Comparison of ENCODE assay signal across 7 cellular contexts in genomic region chr1:30888391-30888790, GRCh38. TPM values are rescaled to one million over a fixed set of nuclear protein-coding genes. Genes with fewer than 3 reads are reported as not detected.
DNase-seq lines count a peak whose midpoint lies in the region; ATAC-seq and TF ChIP-seq lines count a peak whose summit lies in the region.

No MANE protein-coding gene starts in this region.

- TF ChIP-seq CTCF in colonic mucosa (IDR thresholded peaks at IDR 0.05) (no peak), upper lobe of left lung (IDR thresholded peaks at IDR 0.05) (no peak)

- ATAC-seq in upper lobe of left lung (ENCODE audit: low FRiP score in 2 of 2) (peak; percentile 42 to 70), GM18520 (IDR thresholded peaks at IDR 0.05; ENCODE audit: unreplicated experiment) (no peak)

- intact Hi-C loops in colonic mucosa (cut with DNase I) = no loop called here

- DNase-seq in NCI-H2227 treated with DMSO at 0.1 percent for 48 hours (lab: John Stamatoyannopoulos, UW) = peak; percentile 59
- DNase-seq in colonic mucosa = no peak
- no peak for DNase-seq in upper lobe of left lung
- DNase-seq in COLO829 (ENCODE audit: low spot score) = no peak
- no peak for DNase-seq in activated CD8-positive, alpha-beta memory T cell treated with anti-CD3 and anti-CD28 coated beads for 24 hours

- H3K4me3 ChIP-seq in colonic mucosa (no peak overlapping the region), mesodermal cell (ENCODE audit: extremely low read depth, insufficient read depth, low read length, poor library complexity, severe bottlenecking) (no peak overlapping the region), upper lobe of left lung (no peak overlapping the region)

- peak overlapping the region in 1 of 2 donors; percentile 27 for H3K9ac ChIP-seq in colonic mucosa (ENCODE audit: low read depth in 2 of 2, low read length in 2 of 2)

- H3K36me3 ChIP-seq in colonic mucosa (no peaks in the 10 kb centered on the region), mesodermal cell (ENCODE audit: control insufficient read depth, insufficient read depth, low read length) (no peaks in the 10 kb centered on the region), upper lobe of left lung (no peaks in the 10 kb centered on the region)

- no peak for TF ChIP-seq POLR2A in upper lobe of left lung (IDR thresholded peaks at IDR 0.05)

- H3K27ac ChIP-seq in colonic mucosa (peak overlapping the region; percentile 53), mesodermal cell (ENCODE audit: low read depth, low read length, severe bottlenecking) (peak overlapping the region; percentile 92), upper lobe of left lung (peak overlapping the region; percentile 28 to 82 (median 68))

- 67 to 78% methylated on average over 3 to 4 of the region's 8 CpGs for WGBS in mesodermal cell (ENCODE audit: insufficient coverage in 2 of 2), 2 experiments
- 56 to 80% methylated on average over 1 to 5 of the region's 8 CpGs for WGBS in upper lobe of left lung, 2 donors

- H3K27me3 ChIP-seq in colonic mucosa (no peaks in the 10 kb centered on the region), upper lobe of left lung (no peaks in the 10 kb centered on the region)

- no peak for TF ChIP-seq EP300 in upper lobe of left lung (IDR thresholded peaks at IDR 0.05)

- H3K9me3 ChIP-seq in colonic mucosa = no peaks in the 10 kb centered on the region
- H3K9me3 ChIP-seq in mesodermal cell (ENCODE audit: control insufficient read depth, low read length) = no peaks in the 10 kb centered on the region
- H3K9me3 ChIP-seq in upper lobe of left lung = no peaks in the 10 kb centered on the region

- H3K4me1 ChIP-seq in colonic mucosa = no peaks in the 10 kb centered on the region
- peaks cover 32% of the 10 kb centered on the region for H3K4me1 ChIP-seq in mesodermal cell (ENCODE audit: control insufficient read depth, insufficient read depth, low read length, poor library complexity, severe bottlenecking)
- peaks cover 14 to 52% (median 41%) of the 10 kb centered on the region in 4 donors for H3K4me1 ChIP-seq in upper lobe of left lung

RNA-seq across cellular contexts. Expression of gene SDC3, which starts 20.2 kb away (rescaled TPM):
- total RNA-seq in colonic mucosa = 10 to 100 TPM; 15.2 to 24.2 TPM
- 80.5 TPM for polyA plus RNA-seq in mesodermal cell (2013, experiment 1 of 2)
- polyA plus RNA-seq in mesodermal cell (2013, experiment 2 of 2) = 64.9 TPM
- 10 to 100 TPM; 15.8 to 65.8 (median 30.1) TPM for total RNA-seq in upper lobe of left lung
